ENCODE assay signal across 8 cellular contexts in genomic region chr20:59041487-59041886, GRCh38. TPM values are rescaled to one million over a fixed set of nuclear protein-coding genes. Genes with fewer than 3 reads are reported as not detected.
DNase-seq lines count a peak whose midpoint lies in the region; ATAC-seq and TF ChIP-seq lines count a peak whose summit lies in the region.
"Not testable (repeated sequence)": the region's sequence is repeated elsewhere in the genome, so short reads cannot be mapped to it uniquely, and the experiment has no call there.

No MANE protein-coding gene starts in this region.

- intact Hi-C loops in stomach (cut with DNase I; ENCODE audit: low total_unique reads) = loop anchor here (5.0 to 10.0 kb wide), 2 partner anchors 34 to 57 kb away; partner anchors contain the start of genes CTSZ and NELFCD

- TF ChIP-seq POLR2A in stomach (IDR thresholded peaks at IDR 0.05) = not testable (repeated sequence)

- peak overlapping the region; percentile 88 for H3K4me3 Mint-ChIP-seq in activated naive CD8-positive, alpha-beta T cell
- H3K4me3 Mint-ChIP-seq in effector memory CD8-positive, alpha-beta T cell = peak overlapping the region; percentile 84 to 89

- H3K4me1 ChIP-seq in BLaER1 (peaks cover 51% of the 10 kb centered on the region), stomach (peaks cover 27 to 44% (median 37%) of the 10 kb centered on the region in 4 donors)
- not testable (repeated sequence) for H3K4me1 ChIP-seq in HUES48 (ENCODE audit: control insufficient read depth, insufficient read depth, low read length)

- H3K36me3 Mint-ChIP-seq in activated naive CD8-positive, alpha-beta T cell = peaks cover 11% of the 10 kb centered on the region
- H3K36me3 Mint-ChIP-seq in effector memory CD8-positive, alpha-beta T cell (ENCODE audit: insufficient read depth) = peaks cover 52% of the 10 kb centered on the region

- H3K9me3 ChIP-seq in BLaER1; HUES48 (ENCODE audit: control insufficient read depth, insufficient read depth, low read length); SU-DHL-6 (ENCODE audit: insufficient read depth, low read length); iPS-18c (ENCODE audit: control insufficient read depth, insufficient read depth, low read length); neural cell (ENCODE audit: low read length); stomach: not testable (repeated sequence)

- H3K9ac ChIP-seq in BLaER1 = peak overlapping the region; percentile 90
- H3K9ac ChIP-seq in HUES48 (ENCODE audit: low read depth, low read length); neural cell (ENCODE audit: low read length): not testable (repeated sequence)
- peak overlapping the region; percentile 94 for H3K9ac ChIP-seq in SU-DHL-6 (ENCODE audit: low read length)

- not testable (repeated sequence) for DNase-seq in effector memory CD8-positive, alpha-beta T cell; stomach

- H3K27ac Mint-ChIP-seq in activated naive CD8-positive, alpha-beta T cell = peak overlapping the region; percentile 84
- peak overlapping the region in 1 of 2 donors; percentile 35 for H3K27ac Mint-ChIP-seq in effector memory CD8-positive, alpha-beta T cell

- H4K20me1 ChIP-seq in BLaER1 = peaks cover 56% of the 10 kb centered on the region
- H4K20me1 ChIP-seq in SU-DHL-6 (ENCODE audit: low read depth, low read length) = peaks cover 23% of the 10 kb centered on the region; the same call in 1 of the 2 replicates
- H4K20me1 ChIP-seq in neural cell (ENCODE audit: insufficient read depth) = not testable (repeated sequence)

- H3K36me3 ChIP-seq in BLaER1 = peaks cover 43% of the 10 kb centered on the region
- H3K36me3 ChIP-seq in HUES48 (ENCODE audit: control insufficient read depth, insufficient read depth, low read length) = peaks cover 28% of the 10 kb centered on the region
- H3K36me3 ChIP-seq in SU-DHL-6 (ENCODE audit: low read length) = peaks cover 19% of the 10 kb centered on the region; the same call in 1 of the 2 replicates
- H3K36me3 ChIP-seq in neural cell (ENCODE audit: insufficient read depth, low read length) = not testable (repeated sequence)
- H3K36me3 ChIP-seq in stomach = peaks cover 16 to 31% (median 19%) of the 10 kb centered on the region in 4 donors

- WGBS in stomach, 5 donors = 84 to 92% (median 88%) methylated on average over 13 to 16 of the region's 16 CpGs

- TF ChIP-seq RAD21 in neural cell (conservative IDR thresholded peaks at IDR 0.05) = not testable (repeated sequence)

- peaks cover 27% of the 10 kb centered on the region for H3F3A ChIP-seq in SU-DHL-6 (ENCODE audit: insufficient read depth)
- H3F3A ChIP-seq in neural cell (ENCODE audit: insufficient read depth, low read length, poor library complexity, severe bottlenecking) = not testable (repeated sequence)

- H3K9me2 ChIP-seq in SU-DHL-6 (replicated peaks; ENCODE audit: insufficient read depth, low read length); neural cell (ENCODE audit: insufficient read depth, low read length): not testable (repeated sequence)

- peaks cover 59% of the 10 kb centered on the region for H3K79me2 ChIP-seq in SU-DHL-6 (ENCODE audit: insufficient read depth, low read length)
- not testable (repeated sequence) for H3K79me2 ChIP-seq in neural cell (replicated peaks; ENCODE audit: insufficient read depth, low read length)

- H3K27me3 Mint-ChIP-seq in activated naive CD8-positive, alpha-beta T cell; effector memory CD8-positive, alpha-beta T cell: not testable (repeated sequence)

- TF ChIP-seq EP300 in neural cell (conservative IDR thresholded peaks at IDR 0.05; ENCODE audit: poor library complexity, severe bottlenecking); stomach (IDR thresholded peaks at IDR 0.05): not testable (repeated sequence)

- peak overlapping the region; percentile 89 for H3K4me2 ChIP-seq in BLaER1
- H3K4me2 ChIP-seq in SU-DHL-6 (ENCODE audit: low read depth, low read length, poor library complexity, severe bottlenecking) = peak overlapping the region; percentile 93
- not testable (repeated sequence) for H3K4me2 ChIP-seq in neural cell (ENCODE audit: low read length)

- peak overlapping the region; percentile 95 for H3K4me3 ChIP-seq in BLaER1
- H3K4me3 ChIP-seq in HUES48 (ENCODE audit: low read depth, low read length) = peak overlapping the region; percentile 86
- H3K4me3 ChIP-seq in SU-DHL-6 (ENCODE audit: insufficient read depth, low read length, poor library complexity, severe bottlenecking) = peak overlapping the region; percentile 89
- peak overlapping the region; percentile 85; the same call in 1 of the 2 replicates for H3K4me3 ChIP-seq in iPS-18c (ENCODE audit: insufficient read depth, low read depth, low read length)
- peak overlapping the region; percentile 72 for H3K4me3 ChIP-seq in neural cell (ENCODE audit: low read length)
- peak overlapping the region; percentile 87 to 95 (median 90) for H3K4me3 ChIP-seq in stomach

- H3K9me3 Mint-ChIP-seq in activated naive CD8-positive, alpha-beta T cell (ENCODE audit: low read depth); effector memory CD8-positive, alpha-beta T cell: not testable (repeated sequence)

- not testable (repeated sequence) for TF ChIP-seq CTCF in SU-DHL-6 (IDR thresholded peaks at IDR 0.05; ENCODE audit: insufficient read depth, low read length, poor library complexity, severe bottlenecking); neural cell (IDR thresholded peaks at IDR 0.05; ENCODE audit: poor library complexity, severe bottlenecking); stomach (IDR thresholded peaks at IDR 0.05)

- not testable (repeated sequence) for H3K27ac ChIP-seq in BLaER1; HUES48 (ENCODE audit: low read depth, low read length); neural cell (ENCODE audit: low read length)
- peak overlapping the region; percentile 63; the same call in 1 of the 2 replicates for H3K27ac ChIP-seq in SU-DHL-6 (ENCODE audit: low read depth, low read length)
- H3K27ac ChIP-seq in stomach = peak overlapping the region in 4 of 5 donors; percentile 89 to 93 (median 90)

- not testable (repeated sequence) for H3K27me3 ChIP-seq in BLaER1; HUES48 (ENCODE audit: control insufficient read depth, insufficient read depth, low read length); SU-DHL-6 (ENCODE audit: low read length); neural cell (ENCODE audit: insufficient read depth, low read depth, low read length); stomach

- H2AFZ ChIP-seq in SU-DHL-6 (ENCODE audit: low read depth, low read length, severe bottlenecking); neural cell (ENCODE audit: low read depth, low read length): not testable (repeated sequence)

- H3K4me1 Mint-ChIP-seq in activated naive CD8-positive, alpha-beta T cell (ENCODE audit: low read depth) = peaks cover 62% of the 10 kb centered on the region
- H3K4me1 Mint-ChIP-seq in effector memory CD8-positive, alpha-beta T cell (ENCODE audit: low read depth in 2 of 2) = peaks cover 29 to 41% of the 10 kb centered on the region in 2 donors

- ATAC-seq in effector memory CD8-positive, alpha-beta T cell (replicated peaks) = not testable (repeated sequence)

RNA-seq across cellular contexts. Expression of gene PRELID3B, which starts 1.1 kb away (rescaled TPM):
- 38.5 and 50.5 TPM in 2 replicates for polyA plus RNA-seq in neural cell
- 36.1 and 38.5 TPM in 2 replicates for polyA minus RNA-seq in neural cell
- total RNA-seq in stomach = 100 to 1,000 TPM in 1 of 5 donors, 10 to 100 TPM in 4; 35.7 to 322 (median 72.7) TPM
- 10 to 100 TPM; 20.0 to 65.8 (median 31.3) TPM for polyA plus RNA-seq in stomach

RNA-seq across cellular contexts. Expression of gene ATP5F1E, which starts 9.4 kb away (rescaled TPM):
- 133 and 136 TPM in 2 replicates for polyA plus RNA-seq in neural cell
- 37.3 and 44.1 TPM in 2 replicates for polyA minus RNA-seq in neural cell
- total RNA-seq in stomach = 100 to 1,000 TPM in 1 of 5 donors, 10 to 100 TPM in 4; 20.4 to 101 (median 27.4) TPM
- polyA plus RNA-seq in stomach = 10 to 100 TPM; 56.4 to 78.5 (median 71.5) TPM

RNA-seq across cellular contexts. Expression of gene TUBB1, which starts 22.3 kb away (rescaled TPM):
- polyA plus RNA-seq in neural cell (not detected in 2 replicates), stomach (under 1 TPM in 2 of 3 donors, not detected in 1; 0.03 to 0.12 TPM)
- polyA minus RNA-seq in neural cell = not detected in 2 replicates
- under 1 TPM in 1 of 5 donors, not detected in 4; 0.55 TPM for total RNA-seq in stomach

RNA-seq across cellular contexts. Expression of gene CTSZ, which starts 34.4 kb away (rescaled TPM):
- polyA plus RNA-seq in neural cell = 0.31 and 0.78 TPM in 2 replicates
- polyA minus RNA-seq in neural cell = not detected in 2 replicates
- total RNA-seq in stomach = 100 to 1,000 TPM in 1 of 5 donors, 10 to 100 TPM in 4; 35.3 to 134 (median 56.9) TPM
- polyA plus RNA-seq in stomach = 10 to 100 TPM; 41.7 to 59.1 (median 55.5) TPM
